Comparison of ENCODE assay signal across 8 cellular contexts in genomic region chr1:47332779-47333577, GRCh38. TPM values are rescaled to one million over a fixed set of nuclear protein-coding genes. Genes with fewer than 3 reads are reported as not detected.
DNase-seq lines count a peak whose midpoint lies in the region; ATAC-seq and TF ChIP-seq lines count a peak whose summit lies in the region.

No MANE protein-coding gene starts in this region.

- H3K9ac ChIP-seq in IMR-90 (ENCODE audit: low read depth, low read length) (peak overlapping the region; percentile 80), colonic mucosa (ENCODE audit: low read depth in 2 of 2, low read length in 2 of 2) (peak overlapping the region; percentile 85 to 98), mucosa of rectum (ENCODE audit: low read depth in 1 of 2, low read length in 2 of 2) (peak overlapping the region; percentile 91 to 98)

- peak overlapping the region; percentile 39 for H2BK120ac ChIP-seq in IMR-90 (ENCODE audit: low read depth, low read length)

- H3K27ac ChIP-seq in 22Rv1 (peak overlapping the region; percentile 98), IMR-90 (ENCODE audit: insufficient read depth, low read length) (peak overlapping the region; percentile 80), colonic mucosa (peak overlapping the region; percentile 94), mucosa of rectum (ENCODE audit: low read depth in 2 of 2, low read length in 2 of 2) (peak overlapping the region; percentile 98 to 99)

- H4K20me1 ChIP-seq in IMR-90 (ENCODE audit: insufficient read depth, low read length): peaks cover 3% of the 10 kb centered on the region

- WGBS in IMR-90 (ENCODE audit: extremely low coverage in 2 of 2, insufficient read length in 1 of 2), 2 experiments: 52% methylated on average over 17 of the region's 19 CpGs; no CpG with 5 or more reads in 1 of the 2 experiments

- H4K91ac ChIP-seq in IMR-90 (ENCODE audit: insufficient read depth, low read depth, low read length): peak overlapping the region; percentile 49

- H2BK5ac ChIP-seq in IMR-90 (ENCODE audit: low read depth, low read length, poor library complexity, severe bottlenecking): peak overlapping the region; percentile 77

- H4K8ac ChIP-seq in IMR-90 (ENCODE audit: low read depth in 2 of 2, low read length in 2 of 2): peak overlapping the region; percentile 23 to 84

- TF ChIP-seq CTCF in 22Rv1 (IDR thresholded peaks at IDR 0.05) (no peak), IMR-90 (conservative IDR thresholded peaks at IDR 0.05; ENCODE audit: low read depth, low read length) (no peak), colonic mucosa (IDR thresholded peaks at IDR 0.05) (no peak)

- POLR2A ChIA-PET in IMR-90 (lab: Charles Lee; ENCODE audit: unreplicated experiment): interaction anchor here (0.6 to 1.5 kb wide), 3 partner anchors 9 to 80 kb away, joined by 4 to 5 read pairs (median 4); partner anchors contain the start of gene STIL

- H3K4me3 ChIP-seq in IMR-90 (ENCODE audit: insufficient read depth, low read depth, low read length) (peak overlapping the region; percentile 86), colonic mucosa (peak overlapping the region; percentile 67), mucosa of rectum (ENCODE audit: low read length in 2 of 2) (peak overlapping the region; percentile 75 to 95)

- DNase-seq in IMR-90 (no peak), colonic mucosa (no peak), NCI-H510A (lab: John Stamatoyannopoulos, UW) (no peak)
- no peak for DNase-seq in activated CD8-positive, alpha-beta memory T cell treated with anti-CD3 and anti-CD28 coated beads for 24 hours
- no peak for DNase-seq in activated naive CD4-positive, alpha-beta T cell treated with anti-CD3 and anti-CD28 coated beads, Interleukin-2, amount 50 U/mL, for 16 hours

- H3K4me2 ChIP-seq in IMR-90 (ENCODE audit: low read depth, low read length): peak overlapping the region; percentile 75

- H2AK9ac ChIP-seq in IMR-90 (replicated peaks; ENCODE audit: low read depth, low read length, poor library complexity): peak overlapping the region; percentile 77

- H3K23ac ChIP-seq in IMR-90 (ENCODE audit: low read depth, low read length): peak overlapping the region; percentile 83

- no peak for TF ChIP-seq POLR2A in IMR-90 (IDR thresholded peaks at IDR 0.05; ENCODE audit: low read depth, low read length)

- H3K4me1 ChIP-seq in IMR-90 (ENCODE audit: control insufficient read depth, insufficient read depth, low read length): peaks cover 6% of the 10 kb centered on the region
- H3K4me1 ChIP-seq in colonic mucosa: peaks cover 10% of the 10 kb centered on the region
- peaks cover 16 to 26% of the 10 kb centered on the region in 2 donors for H3K4me1 ChIP-seq in mucosa of rectum (ENCODE audit: control insufficient read depth in 2 of 2, insufficient read depth in 2 of 2, low read length in 2 of 2)

- TF ChIP-seq RAD21 in IMR-90 (IDR thresholded peaks at IDR 0.05; ENCODE audit: low read length): no peak

- peak overlapping the region; percentile 99 for H2AFZ ChIP-seq in IMR-90 (replicated peaks; ENCODE audit: low read length, poor library complexity)

- peak overlapping the region; percentile 49 for H3K56ac ChIP-seq in IMR-90 (ENCODE audit: extremely low read depth, insufficient read depth, low read length)

- intact Hi-C loops in IMR-90 (cut with micrococcal nuclease): loop anchor here (1.0 to 10.0 kb wide), 5 partner anchors 19 to 156 kb away; partner anchors contain the start of genes FOXD2, PDZK1IP1 and STIL
- intact Hi-C loops in colonic mucosa (cut with DNase I): loop anchor here (5.0 kb wide), 1 partner anchor 141 kb away; the partner anchor contains the start of gene PDZK1IP1

- H3K9me3 ChIP-seq in IMR-90 (ENCODE audit: control insufficient read depth, insufficient read depth, low read length): no peaks in the 10 kb centered on the region
- no peaks in the 10 kb centered on the region for H3K9me3 ChIP-seq in colonic mucosa
- no peaks in the 10 kb centered on the region for H3K9me3 ChIP-seq in mucosa of rectum (ENCODE audit: control insufficient read depth in 2 of 2, low read length in 2 of 2)

- no peak overlapping the region for H2BK20ac ChIP-seq in IMR-90 (ENCODE audit: low read depth, low read length)

- no peaks in the 10 kb centered on the region for H3K36me3 ChIP-seq in IMR-90 (ENCODE audit: control insufficient read depth, insufficient read depth, low read length)
- H3K36me3 ChIP-seq in colonic mucosa: no peaks in the 10 kb centered on the region
- H3K36me3 ChIP-seq in mucosa of rectum (ENCODE audit: control insufficient read depth in 2 of 2, insufficient read depth in 2 of 2, low read length in 2 of 2): no peaks in the 10 kb centered on the region

- CTCF ChIA-PET in IMR-90 (lab: Yijun Ruan, JAX): interaction anchor here (1.0 kb wide), 1 partner anchor 15 kb away, joined by 3 read pairs; no protein-coding TSS in a partner anchor

- peak overlapping the region; percentile 62 for H3K14ac ChIP-seq in IMR-90 (replicated peaks; ENCODE audit: low read depth, low read length)

- peak overlapping the region; percentile 47; the same call in 1 of the 2 replicates for H2AK5ac ChIP-seq in IMR-90 (ENCODE audit: low read depth, low read length)

- H3K18ac ChIP-seq in IMR-90 (ENCODE audit: low read depth, low read length): peak overlapping the region; percentile 16; the same call in 1 of the 2 replicates

- H2BK15ac ChIP-seq in IMR-90 (ENCODE audit: low read depth, low read length): 0 out of 3 replicates have a peak overlapping the region, but pooled peaks have one; percentile 0

- peaks cover 10% of the 10 kb centered on the region for H3K9me1 ChIP-seq in IMR-90 (ENCODE audit: insufficient read depth, low read length)

- BruUV-seq in IMR-90 (replicated peaks; lab: Mats Ljungman, UMichigan): no TSS peak

- H4K5ac ChIP-seq in IMR-90 (ENCODE audit: low read depth, low read length): peak overlapping the region; percentile 58

- dilution Hi-C loops in IMR-90 (cut with HindIII; ENCODE audit: low sequenced_read_pairs, unreplicated experiment): no loop called here

- in situ Hi-C loops in IMR-90 (cut with MboI; ENCODE audit: low sequenced_read_pairs): no loop called here

- H3K4ac ChIP-seq in IMR-90 (ENCODE audit: low read depth, low read length): peak overlapping the region; percentile 79

- no peaks in the 10 kb centered on the region for H3K27me3 ChIP-seq in IMR-90 (ENCODE audit: control insufficient read depth, insufficient read depth, low read length)
- H3K27me3 ChIP-seq in colonic mucosa: no peaks in the 10 kb centered on the region
- no peaks in the 10 kb centered on the region for H3K27me3 ChIP-seq in mucosa of rectum (ENCODE audit: control insufficient read depth in 2 of 2, insufficient read depth in 2 of 2, low read length in 2 of 2)

- H3K79me1 ChIP-seq in IMR-90 (ENCODE audit: low read depth in 1 of 2, low read length in 2 of 2): peaks cover 0 to 21% of the 10 kb centered on the region in 2 experiments; a peak in 3 of 4 replicates

- ATAC-seq in IMR-90 (ENCODE audit: low read depth) (no peak; the same call in 1 of the 2 replicates), HG02970 (IDR thresholded peaks at IDR 0.05; ENCODE audit: low FRiP score, unreplicated experiment) (no peak)

TF ChIP-seq in IMR-90, 13 proteins besides CTCF, POLR2A, EP300 and RAD21:
- TF ChIP-seq ELK1 (IDR thresholded peaks at IDR 0.05; ENCODE audit: borderline replicate concordance, low read depth, low read length) (no peak), FOS (IDR thresholded peaks at IDR 0.05; ENCODE audit: low read depth, low read length) (no peak), RFX5 (IDR thresholded peaks at IDR 0.05; ENCODE audit: low read depth, low read length) (no peak)

RNA-seq across cellular contexts. Expression of gene CMPK1, which starts 0.6 kb away (rescaled TPM):
- total RNA-seq in IMR-90 (2012; rRNA removed): 23.1 and 75.3 TPM in 2 replicates
- polyA plus RNA-seq in IMR-90 (2012; rRNA removed): 24.0 and 31.9 TPM in 2 replicates
- 9.1 and 14.8 TPM in 2 replicates for polyA plus RNA-seq in IMR-90 (2012; cell fraction: cytosol; rRNA removed)
- 5.9 and 9.6 TPM in 2 replicates for polyA plus RNA-seq in IMR-90 (2012; cell fraction: nucleus; rRNA removed; ENCODE audit: low replicate concordance)
- total RNA-seq in colonic mucosa: 100 to 1,000 TPM; 172 to 254 TPM

RNA-seq across cellular contexts. Expression of gene STIL, which starts 19.0 kb away (rescaled TPM):
- total RNA-seq in IMR-90 (2012; rRNA removed): 17.2 and 19.2 TPM in 2 replicates
- 5.8 and 6.8 TPM in 2 replicates for polyA plus RNA-seq in IMR-90 (2012; rRNA removed)
- 1.5 and 3.8 TPM in 2 replicates for polyA plus RNA-seq in IMR-90 (2012; cell fraction: cytosol; rRNA removed)
- polyA plus RNA-seq in IMR-90 (2012; cell fraction: nucleus; rRNA removed; ENCODE audit: low replicate concordance): 1.8 and 7.2 TPM in 2 replicates
- 10 to 100 TPM in 1 of 2 donors, 1 to 10 TPM in 1; 9.6 to 22.0 TPM for total RNA-seq in colonic mucosa
